1 cellular context compared by ENCODE assay signal in the genomic region with DNA sequence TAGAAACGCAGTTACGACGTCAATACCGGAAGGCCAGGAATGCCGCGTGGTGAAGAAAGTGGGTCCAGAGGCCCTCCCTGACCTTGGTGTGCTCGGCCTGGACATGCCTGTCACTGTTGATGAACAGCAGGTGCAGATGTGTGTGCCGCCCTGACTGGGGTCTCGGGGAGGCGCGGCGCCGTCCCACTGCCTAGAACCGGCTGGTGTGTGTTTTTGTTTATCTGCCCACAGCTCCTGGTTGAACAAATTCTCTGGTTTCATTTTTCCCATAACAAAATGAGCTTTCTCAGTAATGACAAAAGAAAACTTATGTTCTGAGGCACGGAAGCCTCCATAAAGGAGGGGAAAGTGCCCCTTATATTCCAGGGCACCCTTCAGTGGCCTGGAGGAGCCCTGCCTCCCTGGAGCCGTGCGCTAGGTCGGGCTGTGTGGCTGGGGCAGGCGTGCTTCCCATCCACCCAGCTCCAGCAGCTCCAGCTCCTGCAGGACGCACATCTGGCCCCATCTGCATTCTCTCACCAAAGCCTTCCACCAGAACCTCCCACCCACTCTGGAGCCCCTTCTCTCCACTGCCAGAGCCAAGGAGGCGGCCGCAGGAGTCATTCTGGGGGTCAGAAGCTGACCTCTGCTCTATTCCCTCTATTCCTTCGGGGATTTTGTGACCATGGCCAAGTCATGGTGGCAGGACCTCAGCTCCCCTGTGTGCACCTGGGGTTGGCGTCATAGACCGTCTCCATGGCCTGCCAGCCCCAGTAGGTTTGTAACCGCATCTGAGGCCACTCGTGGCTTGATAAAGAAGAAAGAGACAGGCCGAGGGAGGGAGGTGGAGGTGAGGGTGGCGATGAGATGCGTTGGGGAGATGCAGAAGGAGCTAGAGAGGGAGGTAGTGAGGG.
TF ChIP-seq lines count a peak whose summit lies in the region.

No MANE protein-coding gene starts in this region.

TF ChIP-seq in IMR-90, 13 proteins besides CTCF, POLR2A, EP300 and RAD21:
- TF ChIP-seq CHD1 (IDR thresholded peaks at IDR 0.05; ENCODE audit: low read depth, low read length) (no peak), NFE2L2 (IDR thresholded peaks at IDR 0.05; ENCODE audit: low read depth, low read length) (no peak), RCOR1 (IDR thresholded peaks at IDR 0.05; ENCODE audit: insufficient replicate concordance, low read length) (no peak), USF2 (IDR thresholded peaks at IDR 0.05; ENCODE audit: low read depth, low read length) (no peak), MAFK (IDR thresholded peaks at IDR 0.05; ENCODE audit: low read depth, low read length) (no peak), SMC3 (IDR thresholded peaks at IDR 0.05; ENCODE audit: low read depth, low read length) (no peak), ELK1 (IDR thresholded peaks at IDR 0.05; ENCODE audit: borderline replicate concordance, low read depth, low read length) (no peak), RFX5 (IDR thresholded peaks at IDR 0.05; ENCODE audit: low read depth, low read length) (no peak), CEBPB (IDR thresholded peaks at IDR 0.05; ENCODE audit: low read depth, low read length) (no peak), MXI1 (IDR thresholded peaks at IDR 0.05; ENCODE audit: borderline replicate concordance, low read depth, low read length) (no peak), BHLHE40 (IDR thresholded peaks at IDR 0.05; ENCODE audit: low read depth, low read length) (no peak)
TF ChIP-seq in IMR-90: peak in this region for 0.
